18 cellular contexts compared by ENCODE assay signal in the genomic region with DNA sequence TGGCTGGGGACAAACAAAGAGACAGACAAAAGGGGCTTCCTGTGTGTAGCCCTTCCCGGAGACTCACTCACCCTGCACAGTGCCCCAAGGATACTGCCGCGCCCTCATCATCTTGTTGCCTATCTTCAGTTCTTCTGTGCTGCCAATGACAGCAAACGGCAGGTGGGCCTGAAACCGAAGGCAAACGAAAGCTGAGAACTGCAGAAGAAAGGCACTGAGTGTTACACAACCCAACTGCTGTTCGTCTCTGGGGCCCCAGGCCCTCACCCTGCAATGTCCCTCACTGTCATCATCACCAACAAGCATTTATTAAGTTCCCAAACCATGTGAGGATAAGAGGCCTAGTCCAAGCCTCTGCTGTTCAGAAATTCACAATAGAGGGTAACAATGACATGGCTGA. TPM values are rescaled to one million over a fixed set of nuclear protein-coding genes. Genes with fewer than 3 reads are reported as not detected.
A peak's percentile ranks its signal among the peaks of the same experiment; 100 is the strongest.
DNase-seq lines count a peak whose midpoint lies in the region; ATAC-seq and TF ChIP-seq lines count a peak whose summit lies in the region.
"Had no signal": no experiment of that assay in that cellular context is flagged by ENCODE, and none has a peak within 500 bp of the region (broad histone marks: within the 10 kb centered on the region; RNA-seq: fewer than 3 reads in every experiment).

No MANE protein-coding gene starts in this region.

- H3K9me3 ChIP-seq in CD4-positive, alpha-beta memory T cell (ENCODE audit: control insufficient read depth in 1 of 2, low read length in 2 of 2): no peaks in the 10 kb centered on the region
- H3K9me3 ChIP-seq in mucosa of descending colon: no peaks in the 10 kb centered on the region
- H3K9me3 ChIP-seq: ascending aorta had no signal

- intact Hi-C loops in CD4-positive, alpha-beta memory T cell (cut with micrococcal nuclease): no loop called here
- intact Hi-C loops in mucosa of descending colon (cut with DNase I, micrococcal nuclease): no loop called here

- H3K27ac Mint-ChIP-seq in activated naive CD4-positive, alpha-beta T cell treated with anti-CD3 and anti-CD28 coated beads, Interleukin-2, amount 50 U/mL, for 24 hours: peak overlapping the region; percentile 83
- H3K27ac Mint-ChIP-seq in activated naive CD8-positive, alpha-beta T cell treated with anti-CD3 and anti-CD28 coated beads, Interleukin-2, amount 50 U/mL, for 24 hours: peak overlapping the region; percentile 37
- peak overlapping the region; percentile 73 for H3K27ac Mint-ChIP-seq in stimulated activated effector memory CD8-positive, alpha-beta T cell treated with anti-CD3 and anti-CD28 coated beads, Interleukin-12 subunit alpha, Interleukin-12 subunit beta, amount 100 ng/mL, for 72 hours
- H3K27ac Mint-ChIP-seq in CD4-positive, alpha-beta memory T cell: peak overlapping the region in 3 of 7 donors; percentile 68 to 80 (median 72)
- H3K27ac Mint-ChIP-seq: activated CD8-positive, alpha-beta memory T cell treated with anti-CD3 and anti-CD28 coated beads, Interleukin-2, amount 10 ng/mL, durations not matched to agents 7 days and 5 days; endodermal cell had no signal

- H3K27me3 ChIP-seq in CD4-positive, alpha-beta memory T cell (ENCODE audit: insufficient read depth, low read length): no peaks in the 10 kb centered on the region
- H3K27me3 ChIP-seq: ascending aorta had no signal

- CTCF ChIA-PET in CD4-positive, alpha-beta memory T cell (lab: Charles Lee; ENCODE audit: partially characterized antibody): interaction anchor here (1.3 kb wide), 1 partner anchor 35 kb away, joined by 4 read pairs; no protein-coding TSS in a partner anchor

- no peak for DNase-seq in activated naive CD4-positive, alpha-beta T cell treated with Interleukin-2 at 50 U/mL for 16 hours
- DNase-seq in NB4 (ENCODE audit: low read depth) (peak; percentile 23), mucosa of descending colon (no peak)
- no peak for DNase-seq in activated naive CD8-positive, alpha-beta T cell treated with anti-CD3 and anti-CD28 coated beads, Interleukin-2, amount 50 U/mL, for 24 hours
- no peak for DNase-seq in stimulated activated effector memory CD8-positive, alpha-beta T cell treated with anti-CD3 and anti-CD28 coated beads, Interleukin-12 subunit alpha, Interleukin-12 subunit beta, amount 100 ng/mL, for 72 hours (ENCODE audit: low spot score in 2 of 2)
- DNase-seq in activated effector memory CD4-positive, alpha-beta T cell treated with Interleukin-2 at 50 U/mL for 16 hours: no peak
- DNase-seq in CD4-positive, alpha-beta memory T cell: no peak
- DNase-seq: activated CD8-positive, alpha-beta memory T cell treated with anti-CD3 and anti-CD28 coated beads, Interleukin-2, amount 10 ng/mL, durations not matched to agents 7 days and 5 days; cerebellar nuclear complex; endodermal cell; glutamatergic neuron; NCI-H187 treated with DMSO at 0.1 percent for 48 hours; NCI-H510A treated with DMSO at 0.1 percent for 48 hours; nucleus accumbens; PC-3; T-helper 9 cell had no signal

- no peaks in the 10 kb centered on the region for H3K9me3 Mint-ChIP-seq in activated naive CD4-positive, alpha-beta T cell treated with anti-CD3 and anti-CD28 coated beads, Interleukin-2, amount 50 U/mL, for 24 hours
- no peaks in the 10 kb centered on the region for H3K9me3 Mint-ChIP-seq in activated naive CD8-positive, alpha-beta T cell treated with anti-CD3 and anti-CD28 coated beads, Interleukin-2, amount 50 U/mL, for 24 hours
- H3K9me3 Mint-ChIP-seq in stimulated activated effector memory CD8-positive, alpha-beta T cell treated with anti-CD3 and anti-CD28 coated beads, Interleukin-12 subunit alpha, Interleukin-12 subunit beta, amount 100 ng/mL, for 72 hours: no peaks in the 10 kb centered on the region
- no peaks in the 10 kb centered on the region for H3K9me3 Mint-ChIP-seq in CD4-positive, alpha-beta memory T cell

- TF ChIP-seq CTCF in NB4 (IDR thresholded peaks at IDR 0.05; ENCODE audit: low read depth, low read length): no peak
- TF ChIP-seq CTCF in mucosa of descending colon (IDR thresholded peaks at IDR 0.05): no peak

- H3K4me1 Mint-ChIP-seq in activated naive CD4-positive, alpha-beta T cell treated with anti-CD3 and anti-CD28 coated beads, Interleukin-2, amount 50 U/mL, for 24 hours: peaks cover 13% of the 10 kb centered on the region
- peaks cover 21% of the 10 kb centered on the region for H3K4me1 Mint-ChIP-seq in activated naive CD8-positive, alpha-beta T cell treated with anti-CD3 and anti-CD28 coated beads, Interleukin-2, amount 50 U/mL, for 24 hours
- H3K4me1 Mint-ChIP-seq in stimulated activated effector memory CD8-positive, alpha-beta T cell treated with anti-CD3 and anti-CD28 coated beads, Interleukin-12 subunit alpha, Interleukin-12 subunit beta, amount 100 ng/mL, for 72 hours: peaks cover 44% of the 10 kb centered on the region
- peaks cover 2 to 34% (median 16%) of the 10 kb centered on the region in 4 donors for H3K4me1 Mint-ChIP-seq in CD4-positive, alpha-beta memory T cell
- H3K4me1 Mint-ChIP-seq: endodermal cell had no signal

- POLR2A ChIA-PET in CD4-positive, alpha-beta memory T cell (lab: Charles Lee; ENCODE audit: partially characterized antibody): no interaction called here

- H3K4me3 ChIP-seq in NB4 (ENCODE audit: low read depth, low read length) (no peak overlapping the region), mucosa of descending colon (no peak overlapping the region)
- H3K4me3 ChIP-seq in CD4-positive, alpha-beta memory T cell (ENCODE audit: low read length in 2 of 2): no peak overlapping the region
- H3K4me3 ChIP-seq: ascending aorta had no signal

- no peak for ATAC-seq in activated naive CD8-positive, alpha-beta T cell treated with anti-CD3 and anti-CD28 coated beads, Interleukin-2, amount 50 U/mL, for 24 hours
- ATAC-seq in stimulated activated effector memory CD8-positive, alpha-beta T cell treated with anti-CD3 and anti-CD28 coated beads, Interleukin-12 subunit alpha, Interleukin-12 subunit beta, amount 100 ng/mL, for 72 hours: no peak
- ATAC-seq in mucosa of descending colon: no peak
- ATAC-seq: activated CD8-positive, alpha-beta memory T cell treated with anti-CD3 and anti-CD28 coated beads, Interleukin-2, amount 10 ng/mL, durations not matched to agents 7 days and 5 days; PC-3 had no signal

- H3K27me3 Mint-ChIP-seq in activated naive CD4-positive, alpha-beta T cell treated with anti-CD3 and anti-CD28 coated beads, Interleukin-2, amount 50 U/mL, for 24 hours: no peaks in the 10 kb centered on the region
- no peaks in the 10 kb centered on the region for H3K27me3 Mint-ChIP-seq in activated naive CD8-positive, alpha-beta T cell treated with anti-CD3 and anti-CD28 coated beads, Interleukin-2, amount 50 U/mL, for 24 hours
- no peaks in the 10 kb centered on the region for H3K27me3 Mint-ChIP-seq in CD4-positive, alpha-beta memory T cell
- H3K27me3 Mint-ChIP-seq: activated CD8-positive, alpha-beta memory T cell treated with anti-CD3 and anti-CD28 coated beads, Interleukin-2, amount 10 ng/mL, durations not matched to agents 7 days and 5 days had no signal

- peaks cover 34% of the 10 kb centered on the region for H3K36me3 ChIP-seq in CD4-positive, alpha-beta memory T cell (ENCODE audit: insufficient read depth, low read length)
- H3K36me3 ChIP-seq in mucosa of descending colon (ENCODE audit: low read depth): no peaks in the 10 kb centered on the region
- H3K36me3 ChIP-seq: ascending aorta had no signal

- no peak for TF ChIP-seq POLR2A in NB4 (IDR thresholded peaks at IDR 0.05; ENCODE audit: extremely low read depth, insufficient read length)

- no peaks in the 10 kb centered on the region for H3K4me1 ChIP-seq in CD4-positive, alpha-beta memory T cell (ENCODE audit: insufficient read depth, low read length)
- H3K4me1 ChIP-seq in mucosa of descending colon (ENCODE audit: low read depth): no peaks in the 10 kb centered on the region
- H3K4me1 ChIP-seq: ascending aorta had no signal

- H3K36me3 Mint-ChIP-seq in activated naive CD4-positive, alpha-beta T cell treated with anti-CD3 and anti-CD28 coated beads, Interleukin-2, amount 50 U/mL, for 24 hours: peaks cover 2% of the 10 kb centered on the region
- peaks cover 24% of the 10 kb centered on the region for H3K36me3 Mint-ChIP-seq in activated naive CD8-positive, alpha-beta T cell treated with anti-CD3 and anti-CD28 coated beads, Interleukin-2, amount 50 U/mL, for 24 hours (ENCODE audit: low read depth)
- peaks cover 100% of the 10 kb centered on the region for H3K36me3 Mint-ChIP-seq in stimulated activated effector memory CD8-positive, alpha-beta T cell treated with anti-CD3 and anti-CD28 coated beads, Interleukin-12 subunit alpha, Interleukin-12 subunit beta, amount 100 ng/mL, for 72 hours
- peaks cover 55 to 57% of the 10 kb centered on the region in 2 donors for H3K36me3 Mint-ChIP-seq in CD4-positive, alpha-beta memory T cell

- H3K4me3 Mint-ChIP-seq in activated naive CD4-positive, alpha-beta T cell treated with anti-CD3 and anti-CD28 coated beads, Interleukin-2, amount 50 U/mL, for 24 hours: no peak overlapping the region
- no peak overlapping the region for H3K4me3 Mint-ChIP-seq in activated naive CD8-positive, alpha-beta T cell treated with anti-CD3 and anti-CD28 coated beads, Interleukin-2, amount 50 U/mL, for 24 hours
- H3K4me3 Mint-ChIP-seq in stimulated activated effector memory CD8-positive, alpha-beta T cell treated with anti-CD3 and anti-CD28 coated beads, Interleukin-12 subunit alpha, Interleukin-12 subunit beta, amount 100 ng/mL, for 72 hours: no peak overlapping the region
- no peak overlapping the region for H3K4me3 Mint-ChIP-seq in CD4-positive, alpha-beta memory T cell
- H3K4me3 Mint-ChIP-seq: activated CD8-positive, alpha-beta memory T cell treated with anti-CD3 and anti-CD28 coated beads, Interleukin-2, amount 10 ng/mL, durations not matched to agents 7 days and 5 days; endodermal cell had no signal

- no peak overlapping the region for H3K27ac ChIP-seq in CD4-positive, alpha-beta memory T cell (ENCODE audit: low read depth, low read length)
- H3K27ac ChIP-seq: ascending aorta had no signal

RNA-seq across cellular contexts. Expression of a gene that starts 34.4 kb away (rescaled TPM):
- total RNA-seq in CD4-positive, alpha-beta memory T cell: 10 to 100 TPM; 13.0 to 14.2 TPM
- polyA plus RNA-seq in CD4-positive, alpha-beta memory T cell: 1 to 10 TPM; 5.6 to 7.3 TPM
- 1 to 10 TPM; 5.7 to 6.3 (median 5.9) TPM for total RNA-seq in mucosa of descending colon

RNA-seq across cellular contexts. Expression of a gene that starts 52.3 kb away (rescaled TPM):
- 100 to 1,000 TPM; 174 to 178 TPM for total RNA-seq in CD4-positive, alpha-beta memory T cell
- polyA plus RNA-seq in CD4-positive, alpha-beta memory T cell: 100 to 1,000 TPM; 112 to 244 TPM
- 10 to 100 TPM; 10.6 to 58.1 (median 14.5) TPM for total RNA-seq in mucosa of descending colon
